Comparison of ENCODE assay signal across 1 cellular context in the genomic region with DNA sequence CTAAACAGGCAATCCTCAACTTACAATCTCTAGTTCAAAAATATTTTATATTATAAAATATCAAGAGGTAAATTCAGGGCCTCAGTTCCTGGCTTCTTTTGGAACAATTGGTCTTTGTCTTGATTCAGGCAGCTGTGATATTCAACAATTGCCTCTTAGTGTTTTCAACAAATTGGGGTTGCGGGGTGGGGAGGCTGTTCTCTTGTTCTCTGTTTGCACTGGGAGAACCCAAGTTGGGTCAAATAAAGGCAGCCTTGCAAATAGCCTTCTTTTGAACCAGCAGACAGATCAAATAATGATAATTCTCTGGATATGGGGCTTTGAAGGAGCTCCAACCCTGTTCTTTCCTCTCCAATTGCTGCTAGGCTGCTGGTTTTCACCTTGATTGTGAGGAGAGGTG.
TF ChIP-seq lines count a peak whose summit lies in the region.

No MANE protein-coding gene starts in this region.

TF ChIP-seq in HepG2, 621 proteins besides CTCF, POLR2A, EP300 and RAD21 (continued from another document):
- TF ChIP-seq ZNF343 (CRISPR knock-in tag; IDR thresholded peaks at IDR 0.05) (no peak), ZBTB20 (CRISPR knock-in tag; IDR thresholded peaks at IDR 0.05; ENCODE audit: borderline replicate concordance, low read depth) (no peak), ZNF816 (CRISPR knock-in tag; IDR thresholded peaks at IDR 0.05; ENCODE audit: borderline replicate concordance) (no peak), MEIS1 (CRISPR knock-in tag; IDR thresholded peaks at IDR 0.05; ENCODE audit: borderline replicate concordance) (no peak), ZNF776 (CRISPR knock-in tag; IDR thresholded peaks at IDR 0.05) (no peak), U2AF2 (IDR thresholded peaks at IDR 0.05; ENCODE audit: low read depth, low read length) (no peak)
